10 cellular contexts compared by ENCODE assay signal in genomic region chr16:82010649-82011048, GRCh38. TPM values are rescaled to one million over a fixed set of nuclear protein-coding genes. Genes with fewer than 3 reads are reported as not detected.
DNase-seq lines count a peak whose midpoint lies in the region; ATAC-seq, FAIRE-seq and TF ChIP-seq lines count a peak whose summit lies in the region.
"Had no signal": no experiment of that assay in that cellular context is flagged by ENCODE, and none has a peak within 500 bp of the region (broad histone marks: within the 10 kb centered on the region; RNA-seq: fewer than 3 reads in every experiment).

No MANE protein-coding gene starts in this region.

- 89 to 93% (median 92%) methylated on average over 8 of the region's 8 CpGs for WGBS in heart left ventricle, 4 donors
- WGBS in thymus, result 92% methylated on average over 8 of the region's 8 CpGs
- WGBS in aorta, 2 donors, result 78 to 84% methylated on average over 8 of the region's 8 CpGs

- H3K9me3 ChIP-seq in heart left ventricle (peaks cover 0 to 24% (median 16%) of the 10 kb centered on the region in 12 donors), kidney (ENCODE audit: control insufficient read depth in 1 of 2, low read length in 2 of 2) (peaks cover 0 to 11% of the 10 kb centered on the region in 2 donors), thymus (ENCODE audit: control insufficient read depth) (peaks cover 3% of the 10 kb centered on the region), aorta (ENCODE audit: control insufficient read depth, low read length) (peaks cover 11% of the 10 kb centered on the region)

- POLR2A ChIA-PET in activated CD8-positive, alpha-beta T cell treated with anti-CD3 and anti-CD28 coated beads for 36 hours (lab: Charles Lee), result no interaction called here

- TF ChIP-seq CTCF in heart left ventricle (IDR thresholded peaks at IDR 0.05) (no peak), kidney (IDR thresholded peaks at IDR 0.05; ENCODE audit: borderline replicate concordance, extremely low read depth, insufficient read depth) (no peak)
- no peak for TF ChIP-seq CTCF in activated CD8-positive, alpha-beta T cell treated with anti-CD3 and anti-CD28 coated beads for 36 hours (IDR thresholded peaks at IDR 0.05)

- ATAC-seq in heart left ventricle (no peak), left ventricle myocardium superior (no peak), aorta (ENCODE audit: low FRiP score) (no peak), HG03025 (IDR thresholded peaks at IDR 0.05; ENCODE audit: low FRiP score, unreplicated experiment) (no peak)
- peak; percentile 8 for ATAC-seq in activated CD8-positive, alpha-beta T cell treated with anti-CD3 and anti-CD28 coated beads for 36 hours

- CTCF ChIA-PET in activated CD8-positive, alpha-beta T cell treated with anti-CD3 and anti-CD28 coated beads for 36 hours (lab: Charles Lee), result no interaction called here

- peaks cover 19% of the 10 kb centered on the region for H3K4me1 Mint-ChIP-seq in activated CD8-positive, alpha-beta T cell treated with anti-CD3 and anti-CD28 coated beads for 36 hours (ENCODE audit: low read depth)

- no peak for FAIRE-seq in kidney (lab: Jason Lieb, UNC)

- no peak for TF ChIP-seq POLR2A in heart left ventricle (IDR thresholded peaks at IDR 0.05)

- H3K9me3 Mint-ChIP-seq in activated CD8-positive, alpha-beta T cell treated with anti-CD3 and anti-CD28 coated beads for 36 hours, result peaks cover 16% of the 10 kb centered on the region

- H3K27ac ChIP-seq in heart left ventricle, result no peak overlapping the region
- H3K27ac ChIP-seq in kidney (ENCODE audit: low read depth in 2 of 2, low read length in 2 of 2), result no peak overlapping the region
- no peak overlapping the region for H3K27ac ChIP-seq in thymus (ENCODE audit: low read depth)
- no peak overlapping the region for H3K27ac ChIP-seq in aorta (ENCODE audit: low read depth in 1 of 2, low read length in 2 of 2)

- H3K4me3 ChIP-seq in heart left ventricle (peak overlapping the region in 9 of 12 donors; percentile 11 to 50 (median 38)), kidney (ENCODE audit: low read length in 2 of 2) (peak overlapping the region; percentile 53 to 63), thymus (ENCODE audit: low read length) (peak overlapping the region; percentile 66), aorta (ENCODE audit: low read length in 2 of 2) (peak overlapping the region in 1 of 2 donors; percentile 30)

- H3K4me1 ChIP-seq in heart left ventricle, result peaks cover 0 to 5% (median 0%) of the 10 kb centered on the region in 12 donors
- H3K4me1 ChIP-seq in kidney (ENCODE audit: control insufficient read depth in 1 of 2, insufficient read depth in 1 of 2, low read depth in 1 of 2, low read length in 2 of 2), result no peaks in the 10 kb centered on the region
- H3K4me1 ChIP-seq in thymus (ENCODE audit: control insufficient read depth, insufficient read depth, low read length), result peaks cover 8% of the 10 kb centered on the region
- no peaks in the 10 kb centered on the region for H3K4me1 ChIP-seq in aorta (ENCODE audit: control insufficient read depth in 1 of 2, insufficient read depth in 2 of 2, low read length in 2 of 2)

- H3K9ac ChIP-seq in kidney (ENCODE audit: low read length in 2 of 2), result peak overlapping the region; percentile 4 to 28

- H3K27me3 ChIP-seq in heart left ventricle (peaks cover 0 to 18% (median 6%) of the 10 kb centered on the region in 9 donors), thymus (ENCODE audit: control insufficient read depth, insufficient read depth) (no peaks in the 10 kb centered on the region), aorta (ENCODE audit: control insufficient read depth in 1 of 2, insufficient read depth in 2 of 2, low read length in 1 of 2) (peaks cover 0 to 4% of the 10 kb centered on the region in 2 donors)

- H3K36me3 ChIP-seq in heart left ventricle (no peaks in the 10 kb centered on the region), kidney (ENCODE audit: control insufficient read depth in 1 of 2, insufficient read depth in 2 of 2, low read length in 2 of 2) (peaks cover 0 to 5% of the 10 kb centered on the region in 2 donors), thymus (ENCODE audit: control insufficient read depth, insufficient read depth) (no peaks in the 10 kb centered on the region), aorta (ENCODE audit: control insufficient read depth in 1 of 2, insufficient read depth in 2 of 2, low read length in 1 of 2) (no peaks in the 10 kb centered on the region)

- H3K27me3 Mint-ChIP-seq in activated CD8-positive, alpha-beta T cell treated with anti-CD3 and anti-CD28 coated beads for 36 hours, result peaks cover 10% of the 10 kb centered on the region

- peak overlapping the region; percentile 85 for H3K27ac Mint-ChIP-seq in activated CD8-positive, alpha-beta T cell treated with anti-CD3 and anti-CD28 coated beads for 36 hours

- peaks cover 34% of the 10 kb centered on the region for H3K36me3 Mint-ChIP-seq in activated CD8-positive, alpha-beta T cell treated with anti-CD3 and anti-CD28 coated beads for 36 hours (ENCODE audit: low read depth)

- peak overlapping the region; percentile 85 for H3K4me3 Mint-ChIP-seq in activated CD8-positive, alpha-beta T cell treated with anti-CD3 and anti-CD28 coated beads for 36 hours

- intact Hi-C loops in heart left ventricle (cut with DNase I) (no loop called here), left ventricle myocardium superior (cut with micrococcal nuclease) (no loop called here), kidney (cut with DNase I) (no loop called here), aorta (cut with DNase I) (no loop called here)
- intact Hi-C loops in activated CD8-positive, alpha-beta T cell treated with anti-CD3 and anti-CD28 coated beads for 36 hours (cut with micrococcal nuclease), result no loop called here

- DNase-seq in heart left ventricle (no peak), left ventricle myocardium superior (no peak), kidney (no peak), aorta (no peak)
- DNase-seq in activated CD8-positive, alpha-beta T cell treated with anti-CD3 and anti-CD28 coated beads for 36 hours, result peak; percentile 20
- DNase-seq in stimulated activated CD8-positive, alpha-beta memory T cell treated with anti-CD3 and anti-CD28 coated beads, Interleukin-4, amount 100 ng/mL, for 48 hours, result no peak
- DNase-seq: AML-193 had no signal

RNA-seq across cellular contexts. Expression of gene SDR42E1, which starts 0.6 kb away (rescaled TPM):
- 1 to 10 TPM in 2 of 9 donors, under 1 TPM in 6, not detected in 1; 0.06 to 2.2 (median 0.76) TPM for total RNA-seq in heart left ventricle
- under 1 TPM; 0.11 to 0.78 TPM for polyA plus RNA-seq in heart left ventricle
- total RNA-seq in left ventricle myocardium superior, result 0.92 TPM
- total RNA-seq in activated CD8-positive, alpha-beta T cell treated with anti-CD3 and anti-CD28 coated beads for 36 hours, result 1 to 10 TPM; 7.1 to 9.2 TPM
- 15.0 TPM for total RNA-seq in kidney
- polyA plus RNA-seq in kidney (ENCODE audit: insufficient read depth, low read depth, low replicate concordance), result 2.5 TPM
- polyA plus RNA-seq in thymus, result 1.8 TPM
- total RNA-seq in aorta, result 1 to 10 TPM; 1.2 to 2.1 TPM
- under 1 TPM; 0.20 to 0.63 TPM for polyA plus RNA-seq in aorta
- total RNA-seq: SK-MEL-5 had no signal

RNA-seq across cellular contexts. Expression of gene HSD17B2, which starts 24.4 kb away (rescaled TPM):
- total RNA-seq in heart left ventricle (not detected), left ventricle myocardium superior (not detected), kidney (0.79 TPM), aorta (not detected)
- polyA plus RNA-seq in heart left ventricle (under 1 TPM in 1 of 2 donors, not detected in 1; 0.11 TPM), kidney (ENCODE audit: insufficient read depth, low read depth, low replicate concordance) (1.8 TPM), thymus (2.9 TPM), aorta (10 to 100 TPM in 1 of 2 donors, 1 to 10 TPM in 1; 1.5 to 16.4 TPM)
- not detected for total RNA-seq in activated CD8-positive, alpha-beta T cell treated with anti-CD3 and anti-CD28 coated beads for 36 hours
- total RNA-seq: SK-MEL-5 had no signal
